In genomic region chr1:1322418-1322817, GRCh38 we compare ENCODE assay signal across 17 cellular contexts. TPM values are rescaled to one million over a fixed set of nuclear protein-coding genes. Genes with fewer than 3 reads are reported as not detected.
DNase-seq lines count a peak whose midpoint lies in the region; ATAC-seq and TF ChIP-seq lines count a peak whose summit lies in the region.
"Had no signal": no experiment of that assay in that cellular context is flagged by ENCODE, and none has a peak within 500 bp of the region (broad histone marks: within the 10 kb centered on the region; RNA-seq: fewer than 3 reads in every experiment).

No MANE protein-coding gene starts in this region.

- H3K9ac ChIP-seq in Loucy (ENCODE audit: low read depth, low read length, poor library complexity, severe bottlenecking): no peak overlapping the region
- no peak overlapping the region for H3K9ac ChIP-seq in smooth muscle cell (ENCODE audit: low read depth)

- 81 to 91% (median 90%) methylated on average over 3 to 14 of the region's 14 CpGs for WGBS in spleen, 5 donors
- 100% methylated on average over 2 of the region's 14 CpGs for WGBS in smooth muscle cell (ENCODE audit: low lambda C conversion rate)

- peaks cover 31% of the 10 kb centered on the region for H3K36me3 Mint-ChIP-seq in activated CD4-positive, alpha-beta T cell treated with anti-CD3 and anti-CD28 coated beads, Interleukin-2, amount 10 ng/mL, durations not matched to agents 24 days and 14 days (ENCODE audit: low read depth)
- peaks cover 24% of the 10 kb centered on the region for H3K36me3 Mint-ChIP-seq in central memory CD8-positive, alpha-beta T cell (ENCODE audit: insufficient read depth)
- peaks cover 4% of the 10 kb centered on the region for H3K36me3 Mint-ChIP-seq in osteocyte (ENCODE audit: unreplicated experiment)

- H3K4me3 ChIP-seq in Loucy (ENCODE audit: low read length, poor library complexity, severe bottlenecking) (peak overlapping the region; percentile 67), spleen (no peak overlapping the region), smooth muscle cell (no peak overlapping the region)
- H3K4me3 ChIP-seq: A549, hepatocyte, prostate gland, suprapubic skin had no signal

- H2AFZ ChIP-seq in Loucy (ENCODE audit: low read length) (no peak overlapping the region), smooth muscle cell (ENCODE audit: low read depth) (no peak overlapping the region)
- H2AFZ ChIP-seq: hepatocyte had no signal

- peak overlapping the region; percentile 76 for H3K27ac Mint-ChIP-seq in activated CD4-positive, alpha-beta T cell treated with anti-CD3 and anti-CD28 coated beads, Interleukin-2, amount 10 ng/mL, durations not matched to agents 24 days and 14 days
- no peak overlapping the region for H3K27ac Mint-ChIP-seq in central memory CD8-positive, alpha-beta T cell (ENCODE audit: low read depth)
- H3K27ac Mint-ChIP-seq in osteocyte (ENCODE audit: unreplicated experiment): no peak overlapping the region

- peaks cover 18% of the 10 kb centered on the region for H3K4me1 Mint-ChIP-seq in activated CD4-positive, alpha-beta T cell treated with anti-CD3 and anti-CD28 coated beads, Interleukin-2, amount 10 ng/mL, durations not matched to agents 24 days and 14 days
- H3K4me1 Mint-ChIP-seq in central memory CD8-positive, alpha-beta T cell: peaks cover 36% of the 10 kb centered on the region
- peaks cover 34% of the 10 kb centered on the region for H3K4me1 Mint-ChIP-seq in osteocyte (ENCODE audit: unreplicated experiment)

- no peak for TF ChIP-seq CTCF in Loucy (conservative IDR thresholded peaks at IDR 0.05; ENCODE audit: low read length)
- TF ChIP-seq CTCF in osteocyte (IDR thresholded peaks at IDR 0.05): no peak
- no peak for TF ChIP-seq CTCF in spleen (IDR thresholded peaks at IDR 0.05 in 8 of 11, conservative IDR thresholded peaks at IDR 0.05 in 3 of 11)
- TF ChIP-seq CTCF in smooth muscle cell (IDR thresholded peaks at IDR 0.05; ENCODE audit: borderline replicate concordance, insufficient read depth, poor library complexity, severe bottlenecking): no peak

- H3K4me2 ChIP-seq in Loucy (ENCODE audit: low read depth, low read length, poor library complexity, severe bottlenecking): peak overlapping the region; percentile 85
- H3K4me2 ChIP-seq in smooth muscle cell: no peak overlapping the region

- H3K27me3 ChIP-seq in Loucy (ENCODE audit: insufficient read depth, low read length, poor library complexity, severe bottlenecking): no peaks in the 10 kb centered on the region
- no peaks in the 10 kb centered on the region for H3K27me3 ChIP-seq in spleen (replicated peaks in 1 of 7)
- no peaks in the 10 kb centered on the region for H3K27me3 ChIP-seq in smooth muscle cell (ENCODE audit: low read depth)
- H3K27me3 ChIP-seq: hepatocyte, suprapubic skin had no signal

- H3K4me3 Mint-ChIP-seq in activated CD4-positive, alpha-beta T cell treated with anti-CD3 and anti-CD28 coated beads, Interleukin-2, amount 10 ng/mL, durations not matched to agents 24 days and 14 days: peak overlapping the region; percentile 92
- H3K4me3 Mint-ChIP-seq in central memory CD8-positive, alpha-beta T cell: peak overlapping the region; percentile 84
- H3K4me3 Mint-ChIP-seq in osteocyte (ENCODE audit: unreplicated experiment): peak overlapping the region; percentile 65

- no peak for TF ChIP-seq POLR2A in spleen (IDR thresholded peaks at IDR 0.05)

- no peaks in the 10 kb centered on the region for H3K9me3 Mint-ChIP-seq in activated CD4-positive, alpha-beta T cell treated with anti-CD3 and anti-CD28 coated beads, Interleukin-2, amount 10 ng/mL, durations not matched to agents 24 days and 14 days
- no peaks in the 10 kb centered on the region for H3K9me3 Mint-ChIP-seq in central memory CD8-positive, alpha-beta T cell
- no peaks in the 10 kb centered on the region for H3K9me3 Mint-ChIP-seq in osteocyte (ENCODE audit: unreplicated experiment)

- H3K79me2 ChIP-seq in Loucy (ENCODE audit: insufficient read depth, low read length) (peaks cover 73% of the 10 kb centered on the region), smooth muscle cell (ENCODE audit: low read depth) (peaks cover 79% of the 10 kb centered on the region)

- H3F3A ChIP-seq in Loucy (ENCODE audit: low read depth) (no peaks in the 10 kb centered on the region), smooth muscle cell (ENCODE audit: low read depth) (no peaks in the 10 kb centered on the region)

- no peak for ATAC-seq in central memory CD8-positive, alpha-beta T cell (replicated peaks; ENCODE audit: extremely low read depth, poor library complexity, severe bottlenecking)
- ATAC-seq in GM18867 (IDR thresholded peaks at IDR 0.05; ENCODE audit: unreplicated experiment): no peak
- ATAC-seq: A549, left cardiac atrium had no signal

- no peaks in the 10 kb centered on the region for H3K9me2 ChIP-seq in Loucy (replicated peaks; ENCODE audit: low read depth, low read length)

- H3K27ac ChIP-seq in spleen (no peak overlapping the region), smooth muscle cell (ENCODE audit: low read depth) (no peak overlapping the region)
- H3K27ac ChIP-seq: A549, hepatocyte, prostate gland, suprapubic skin, VCaP had no signal

- H4K20me1 ChIP-seq in Loucy (ENCODE audit: insufficient read depth, low read length, poor library complexity, severe bottlenecking): peaks cover 65% of the 10 kb centered on the region
- H4K20me1 ChIP-seq in smooth muscle cell (ENCODE audit: low read depth): peaks cover 76% of the 10 kb centered on the region

- no peaks in the 10 kb centered on the region for H3K27me3 Mint-ChIP-seq in activated CD4-positive, alpha-beta T cell treated with anti-CD3 and anti-CD28 coated beads, Interleukin-2, amount 10 ng/mL, durations not matched to agents 24 days and 14 days
- no peaks in the 10 kb centered on the region for H3K27me3 Mint-ChIP-seq in central memory CD8-positive, alpha-beta T cell
- no peaks in the 10 kb centered on the region for H3K27me3 Mint-ChIP-seq in osteocyte (ENCODE audit: unreplicated experiment)

- H3K9me3 ChIP-seq in Loucy (ENCODE audit: insufficient read depth, low read depth, low read length) (no peaks in the 10 kb centered on the region), spleen (no peaks in the 10 kb centered on the region), smooth muscle cell (replicated peaks; ENCODE audit: low read depth) (no peaks in the 10 kb centered on the region)
- H3K9me3 ChIP-seq: A549, prostate gland, suprapubic skin had no signal

- H3K36me3 ChIP-seq in Loucy (ENCODE audit: insufficient read depth, low read length) (no peaks in the 10 kb centered on the region; the same call in 1 of the 2 replicates), spleen (peaks cover 0 to 70% (median 38%) of the 10 kb centered on the region in 6 donors), smooth muscle cell (ENCODE audit: low read depth) (no peaks in the 10 kb centered on the region)

- DNase-seq in activated CD4-positive, alpha-beta T cell treated with anti-CD3 and anti-CD28 coated beads, Interleukin-2, amount 10 ng/mL, durations not matched to agents 24 days and 14 days: no peak
- no peak for DNase-seq in activated CD4-positive, alpha-beta T cell treated with anti-CD3 and anti-CD28 coated beads for 1 hour
- DNase-seq in central memory CD8-positive, alpha-beta T cell (ENCODE audit: low spot score in 2 of 2): no peak
- DNase-seq in osteocyte (ENCODE audit: extremely low spot score, unreplicated experiment) (no peak), spleen (no peak), smooth muscle cell (lab: John Stamatoyannopoulos, UW; ENCODE audit: unreplicated experiment) (no peak)
- DNase-seq: COR-L47, left cardiac atrium, NCI-H187, NCI-H524 had no signal

- H3K4me1 ChIP-seq in Loucy (ENCODE audit: insufficient read depth, low read length, poor library complexity, severe bottlenecking): peaks cover 38% of the 10 kb centered on the region
- peaks cover 15 to 81% (median 55%) of the 10 kb centered on the region in 6 donors for H3K4me1 ChIP-seq in spleen
- peaks cover 7% of the 10 kb centered on the region for H3K4me1 ChIP-seq in smooth muscle cell (ENCODE audit: low read depth)

- intact Hi-C loops in activated CD4-positive, alpha-beta T cell treated with anti-CD3 and anti-CD28 coated beads, Interleukin-2, amount 10 ng/mL, durations not matched to agents 24 days and 14 days (cut with micrococcal nuclease): no loop called here
- intact Hi-C loops in spleen (cut with DNase I; ENCODE audit: low total_unique reads): no loop called here

RNA-seq across cellular contexts. Expression of gene INTS11, which starts 2.0 kb away (rescaled TPM):
- total RNA-seq in activated CD4-positive, alpha-beta T cell treated with anti-CD3 and anti-CD28 coated beads, Interleukin-2, amount 10 ng/mL, durations not matched to agents 24 days and 14 days: 145 TPM in 2 replicates
- total RNA-seq in osteocyte (101 and 106 TPM in 2 replicates), spleen (100 to 1,000 TPM in 4 of 7 donors, 10 to 100 TPM in 3; 89.2 to 114 (median 100) TPM), smooth muscle cell (48.5 and 49.3 TPM in 2 replicates)
- polyA plus RNA-seq in spleen (100 to 1,000 TPM; 106 to 203 (median 202) TPM), smooth muscle cell (63.1 and 82.1 TPM in 2 replicates)

RNA-seq across cellular contexts. Expression of gene CPTP, which starts 2.2 kb away (rescaled TPM):
- 11.5 and 12.3 TPM in 2 replicates for total RNA-seq in activated CD4-positive, alpha-beta T cell treated with anti-CD3 and anti-CD28 coated beads, Interleukin-2, amount 10 ng/mL, durations not matched to agents 24 days and 14 days
- total RNA-seq in osteocyte: 23.5 and 24.7 TPM in 2 replicates
- 10 to 100 TPM; 16.9 to 42.1 (median 29.1) TPM for total RNA-seq in spleen
- 10 to 100 TPM in 2 of 3 donors, 1 to 10 TPM in 1; 7.5 to 24.9 (median 10.4) TPM for polyA plus RNA-seq in spleen
- 13.8 and 16.2 TPM in 2 replicates for total RNA-seq in smooth muscle cell
- polyA plus RNA-seq in smooth muscle cell: 32.5 and 34.3 TPM in 2 replicates

RNA-seq across cellular contexts. Expression of gene TAS1R3, which starts 8.7 kb away (rescaled TPM):
- total RNA-seq in activated CD4-positive, alpha-beta T cell treated with anti-CD3 and anti-CD28 coated beads, Interleukin-2, amount 10 ng/mL, durations not matched to agents 24 days and 14 days: 0.28 and 0.38 TPM in 2 replicates
- total RNA-seq in osteocyte (0.57 and 0.97 TPM in 2 replicates), spleen (1 to 10 TPM in 6 of 7 donors, under 1 TPM in 1; 0.77 to 5.9 (median 3.0) TPM), smooth muscle cell (0.18 and 0.36 TPM in 2 replicates)
- polyA plus RNA-seq in spleen (1 to 10 TPM in 1 of 3 donors, under 1 TPM in 2; 0.23 to 1.6 (median 0.37) TPM), smooth muscle cell (0.39 and 0.79 TPM in 2 replicates)

RNA-seq across cellular contexts. Expression of gene PUSL1, which starts 14.0 kb away (rescaled TPM):
- total RNA-seq in activated CD4-positive, alpha-beta T cell treated with anti-CD3 and anti-CD28 coated beads, Interleukin-2, amount 10 ng/mL, durations not matched to agents 24 days and 14 days: 33.4 and 35.2 TPM in 2 replicates
- total RNA-seq in osteocyte: 21.5 and 22.1 TPM in 2 replicates
- total RNA-seq in spleen: 10 to 100 TPM; 11.4 to 22.9 (median 13.9) TPM
- 10 to 100 TPM in 2 of 3 donors, 1 to 10 TPM in 1; 9.8 to 17.8 (median 10.5) TPM for polyA plus RNA-seq in spleen
- 16.7 and 23.6 TPM in 2 replicates for total RNA-seq in smooth muscle cell
- polyA plus RNA-seq in smooth muscle cell: 31.4 and 34.1 TPM in 2 replicates

RNA-seq across cellular contexts. Expression of gene ACAP3, which starts 14.7 kb away (rescaled TPM):
- total RNA-seq in activated CD4-positive, alpha-beta T cell treated with anti-CD3 and anti-CD28 coated beads, Interleukin-2, amount 10 ng/mL, durations not matched to agents 24 days and 14 days: 54.1 and 55.7 TPM in 2 replicates
- total RNA-seq in osteocyte (62.7 and 73.8 TPM in 2 replicates), spleen (10 to 100 TPM; 33.0 to 62.3 (median 41.7) TPM), smooth muscle cell (29.9 and 33.7 TPM in 2 replicates)
- polyA plus RNA-seq in spleen (10 to 100 TPM; 12.6 to 89.7 (median 32.6) TPM), smooth muscle cell (63.9 and 72.6 TPM in 2 replicates)
